Comparison of ENCODE assay signal across 8 cellular contexts in the genomic region with DNA sequence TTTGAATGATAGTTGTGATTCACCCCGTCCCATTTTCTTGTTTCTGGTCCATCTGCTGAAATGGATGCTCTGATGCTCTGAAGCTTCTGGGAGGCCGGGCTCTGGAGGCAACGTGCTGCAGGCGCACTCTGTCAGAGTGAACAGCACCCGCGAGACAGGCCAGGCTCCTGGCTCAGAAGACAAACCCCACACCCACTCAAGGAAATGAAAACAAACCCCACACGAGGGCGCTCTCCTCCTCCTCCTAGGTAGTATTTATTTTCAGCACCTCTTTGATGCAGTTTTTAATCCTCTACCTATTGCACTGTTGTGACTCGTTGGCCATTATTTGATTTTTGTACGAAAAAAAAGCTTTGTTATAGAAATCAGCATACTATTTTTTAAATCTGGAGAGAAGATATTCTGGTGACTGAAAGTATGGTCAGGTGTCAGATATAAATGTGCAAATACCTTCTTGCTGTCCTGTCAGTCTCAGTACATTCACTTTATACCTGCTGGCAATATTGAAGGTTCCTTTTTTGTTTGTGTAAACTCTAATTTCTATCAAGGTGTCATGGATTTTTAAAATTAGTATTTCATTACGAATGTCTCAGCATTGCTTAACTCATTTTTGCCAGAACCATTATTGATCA. TPM values are rescaled to one million over a fixed set of nuclear protein-coding genes. Genes with fewer than 3 reads are reported as not detected.
A peak's percentile ranks its signal among the peaks of the same experiment; 100 is the strongest.
DNase-seq lines count a peak whose midpoint lies in the region; ATAC-seq, FAIRE-seq and TF ChIP-seq lines count a peak whose summit lies in the region.

No MANE protein-coding gene starts in this region.

- ATAC-seq in Right ventricle myocardium inferior (peak; percentile 72), pancreas (peak; percentile 46 to 86 (median 76)), upper lobe of right lung (peak; percentile 92)

- intact Hi-C loops in Right ventricle myocardium inferior (cut with DNase I) (no loop called here), cardiac septum (cut with DNase I) (no loop called here), pancreas (cut with DNase I) (no loop called here), upper lobe of right lung (cut with DNase I) (no loop called here)

- DNase-seq in Right ventricle myocardium inferior (ENCODE audit: missing footprints): no peak
- no peak for DNase-seq in cardiac septum (ENCODE audit: low spot score)
- DNase-seq in NCI-H748 treated with DMSO at 0.1 percent for 48 hours (lab: John Stamatoyannopoulos, UW): peak; percentile 27
- DNase-seq in activated T-cell treated with anti-CD3 and anti-CD28 coated beads for 4 hours: peak; percentile 65
- peak; percentile 9 for DNase-seq in fibroblast of gingiva (ENCODE audit: low read depth)
- peak in 5 of 6 donors; percentile 37 to 73 (median 55) for DNase-seq in pancreas
- peak; percentile 74 for DNase-seq in upper lobe of right lung
- DNase-seq in GM19238 (ENCODE audit: insufficient read length, low spot score): no peak

- no peaks in the 10 kb centered on the region for H3K9me3 ChIP-seq in pancreas
- H3K9me3 ChIP-seq in upper lobe of right lung: peaks cover 6% of the 10 kb centered on the region

- H3K27ac ChIP-seq in pancreas (no peak overlapping the region), upper lobe of right lung (no peak overlapping the region)

- H3K36me3 ChIP-seq in pancreas (no peaks in the 10 kb centered on the region), upper lobe of right lung (no peaks in the 10 kb centered on the region)

- FAIRE-seq in pancreas (lab: Jason Lieb, UNC): no peak

- TF ChIP-seq CTCF in pancreas (IDR thresholded peaks at IDR 0.05) (peak; percentile 6 to 35 (median 29)), upper lobe of right lung (IDR thresholded peaks at IDR 0.05) (peak; percentile 52)

- H3K4me1 ChIP-seq in pancreas (no peaks in the 10 kb centered on the region), upper lobe of right lung (no peaks in the 10 kb centered on the region)

- H3K27me3 ChIP-seq in pancreas: no peaks in the 10 kb centered on the region
- no peaks in the 10 kb centered on the region for H3K27me3 ChIP-seq in upper lobe of right lung

- 17% methylated on average over 11 of the region's 11 CpGs for WGBS in pancreas, 2 donors

- H3K4me3 ChIP-seq in pancreas (no peak overlapping the region), upper lobe of right lung (no peak overlapping the region)

RNA-seq across cellular contexts. Expression of a gene that starts 10.3 kb away (rescaled TPM):
- total RNA-seq in Right ventricle myocardium inferior (10.5 TPM), cardiac septum (7.8 TPM), pancreas (1 to 10 TPM; 1.7 to 5.6 (median 3.5) TPM), upper lobe of right lung (8.4 TPM)
- polyA plus RNA-seq in pancreas: 1 to 10 TPM; 3.5 to 6.5 TPM

RNA-seq across cellular contexts. Expression of a gene that starts 42.5 kb away (rescaled TPM):
- total RNA-seq in Right ventricle myocardium inferior (not detected), cardiac septum (not detected), pancreas (not detected), upper lobe of right lung (not detected)
- not detected for polyA plus RNA-seq in pancreas

Comparison
In these comparisons a context has a peak if more than half of its experiments do, and no peak if none do; other contexts are left out.
1. DNase-seq: peak in NCI-H748 treated with DMSO at 0.1 percent for 48 hours (single experiment), activated T-cell treated with anti-CD3 and anti-CD28 coated beads for 4 hours (single experiment), fibroblast of gingiva (single experiment), pancreas (5 of 6) and upper lobe of right lung (single experiment); none in Right ventricle myocardium inferior (single experiment), cardiac septum (single experiment) and GM19238 (single experiment).
2. Peak in every context shown above with its lines, with median percentiles within 50 percentile points of each other: ATAC-seq.